8 cellular contexts compared by ENCODE assay signal in the genomic region with DNA sequence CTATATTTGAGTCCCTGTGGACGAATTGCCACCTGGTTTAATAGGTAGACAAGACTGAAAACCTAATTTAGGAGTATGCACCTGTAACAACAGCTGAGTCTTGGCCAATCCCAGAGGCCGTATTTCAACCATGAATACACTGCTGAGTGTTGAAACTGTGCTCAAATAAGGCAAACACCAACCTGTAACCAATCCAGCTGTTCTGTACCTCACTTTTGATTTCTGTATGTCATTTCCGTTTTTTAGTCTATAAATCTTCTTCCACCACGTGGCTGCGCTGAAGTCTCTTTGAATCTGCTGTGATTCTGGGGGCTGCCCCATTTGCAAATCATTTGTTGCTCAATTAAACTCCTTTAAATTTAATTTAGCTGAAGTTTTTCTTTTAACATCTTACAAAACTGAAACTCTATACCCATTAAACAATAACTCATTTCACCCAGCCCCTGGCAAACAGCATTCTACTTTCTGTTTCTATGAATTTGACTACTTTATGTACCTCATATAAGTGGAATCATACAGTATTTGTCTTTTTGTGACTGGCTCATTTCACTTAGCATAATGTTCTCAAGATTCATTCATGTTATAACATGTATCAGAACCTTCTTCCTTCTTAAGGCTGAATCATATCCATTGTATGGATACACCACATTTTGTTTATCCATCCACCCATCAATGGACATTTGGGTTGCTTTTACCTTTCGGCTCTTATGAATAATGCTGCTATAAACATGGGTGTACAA. TPM values are rescaled to one million over a fixed set of nuclear protein-coding genes. Genes with fewer than 3 reads are reported as not detected.
DNase-seq lines count a peak whose midpoint lies in the region; ATAC-seq and TF ChIP-seq lines count a peak whose summit lies in the region.

No MANE protein-coding gene starts in this region.

- POLR2A ChIA-PET in T-cell (lab: Charles Lee) = interaction anchor here (0.8 to 3.1 kb wide), 7 partner anchors 8 to 26 kb away, joined by 3 to 17 read pairs (median 4); a partner anchor contains a TSS

- H3K4me1 Mint-ChIP-seq in T-cell = peaks cover 19 to 21% (median 20%) of the 10 kb centered on the region in 3 donors

- H3K27ac Mint-ChIP-seq in T-cell = peak overlapping the region in 1 of 2 donors; percentile 68

- CTCF ChIA-PET in T-cell (lab: Charles Lee) = interaction anchor here (0.8 to 1.8 kb wide), 5 partner anchors 9 to 70 kb away, joined by 3 to 12 read pairs (median 4); no protein-coding TSS in a partner anchor

- ATAC-seq in GM19023 (IDR thresholded peaks at IDR 0.05; ENCODE audit: unreplicated experiment) (peak; percentile 74), HG02678 (IDR thresholded peaks at IDR 0.05; ENCODE audit: unreplicated experiment) (peak; percentile 80), T-cell (replicated peaks in 1 of 4) (peak; percentile 48 to 85 (median 50))

- H3K27me3 Mint-ChIP-seq in T-cell = peaks cover 0 to 7% of the 10 kb centered on the region in 2 donors

- no peaks in the 10 kb centered on the region for H3K36me3 Mint-ChIP-seq in T-cell

- no peak overlapping the region for H3K27ac ChIP-seq in WERI-Rb-1

- H3K4me3 ChIP-seq in WERI-Rb-1 (ENCODE audit: low read depth, low read length) = no peak overlapping the region

- no peaks in the 10 kb centered on the region for H3K9me3 Mint-ChIP-seq in T-cell

- H3K4me3 Mint-ChIP-seq in T-cell = no peak overlapping the region

- no peaks in the 10 kb centered on the region for H3K9me3 ChIP-seq in WERI-Rb-1 (ENCODE audit: severe bottlenecking)

- no peak for TF ChIP-seq CTCF in WERI-Rb-1 (IDR thresholded peaks at IDR 0.05; ENCODE audit: low read depth, low read length)

- DNase-seq in T-cell = peak in 25 of 34 experiments; percentile 6 to 58 (median 34)
- peak; percentile 55 for DNase-seq in stimulated activated CD4-positive, alpha-beta T cell treated with anti-CD3 and anti-CD28 coated beads, Interleukin-15, amount 100 ng/mL, for 24 hours
- DNase-seq in HCEC 1CT = no peak
- no peak for DNase-seq in WERI-Rb-1
- DNase-seq in activated CD4-positive, CD25-positive, alpha-beta regulatory T cell treated with anti-CD3 and anti-CD28 coated beads, Interleukin-2, amount 50 U/mL, for 72 hours = no peak
- no peak for DNase-seq in GOT3 (lab: John Stamatoyannopoulos, UW)

- no peaks in the 10 kb centered on the region for H3K36me3 ChIP-seq in WERI-Rb-1

- no peaks in the 10 kb centered on the region for H3K27me3 ChIP-seq in WERI-Rb-1 (ENCODE audit: insufficient read depth, low read depth, severe bottlenecking)

RNA-seq across cellular contexts. Expression of a gene that starts 7.5 kb away (rescaled TPM):
- 100 to 1,000 TPM in 2 of 5 donors, 10 to 100 TPM in 3; 73.0 to 962 (median 77.3) TPM for total RNA-seq in T-cell

Comparison
In these comparisons a context has a peak if more than half of its experiments do, and no peak if none do; other contexts are left out.
1. DNase-seq: peak in T-cell (25 of 34) and stimulated activated CD4-positive, alpha-beta T cell treated with anti-CD3 and anti-CD28 coated beads, Interleukin-15, amount 100 ng/mL, for 24 hours (single experiment); none in HCEC 1CT (single experiment), WERI-Rb-1 (single experiment), activated CD4-positive, CD25-positive, alpha-beta regulatory T cell treated with anti-CD3 and anti-CD28 coated beads, Interleukin-2, amount 50 U/mL, for 72 hours (single experiment) and GOT3 (single experiment).
2. Peak in every context shown above with its lines, with median percentiles within 50 percentile points of each other: ATAC-seq.